In the genomic region with DNA sequence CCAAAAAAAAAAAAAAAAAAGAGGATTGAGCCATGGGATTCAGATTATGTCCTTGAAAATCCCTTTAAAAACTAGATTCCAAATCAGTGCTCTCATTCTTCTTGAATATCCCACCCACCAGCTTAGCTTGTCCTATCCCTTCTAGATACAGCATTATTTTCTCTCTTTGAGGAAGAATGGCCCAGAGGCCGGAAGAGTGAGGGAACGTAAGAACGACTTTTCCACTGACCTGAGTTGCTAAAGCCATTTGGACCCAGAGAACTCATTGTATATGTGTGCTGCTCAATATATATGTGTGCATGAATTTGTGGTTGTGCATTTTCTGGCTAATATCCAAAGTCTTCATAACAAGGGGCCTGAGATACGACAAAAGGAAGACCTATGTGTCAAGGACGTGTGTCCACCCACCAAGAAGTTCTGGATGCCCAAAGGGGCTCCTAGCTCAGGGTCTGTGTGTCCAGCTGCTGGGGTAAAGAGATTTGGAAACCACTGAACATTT, we compare ENCODE assay signal across 9 cellular contexts. TPM values are rescaled to one million over a fixed set of nuclear protein-coding genes. Genes with fewer than 3 reads are reported as not detected.
DNase-seq lines count a peak whose midpoint lies in the region; ATAC-seq lines count a peak whose summit lies in the region.
"Had no signal": no experiment of that assay in that cellular context is flagged by ENCODE, and none has a peak within 500 bp of the region (broad histone marks: within the 10 kb centered on the region; RNA-seq: fewer than 3 reads in every experiment).

No MANE protein-coding gene starts in this region.

- no peaks in the 10 kb centered on the region for H3K36me3 Mint-ChIP-seq in activated CD4-positive, alpha-beta T cell treated with anti-CD3 and anti-CD28 coated beads, Interleukin-2, amount 10 ng/mL, durations not matched to agents 24 days and 14 days (ENCODE audit: low read depth)
- no peaks in the 10 kb centered on the region for H3K36me3 Mint-ChIP-seq in activated T-helper 1 cell treated with anti-CD3 and anti-CD28 coated beads, Interleukin-12 subunit alpha, Interleukin-12 subunit beta, Interleukin-2, Interleukin-4 antibody, amounts not matched to agents 30 ng/mL and 10 ng/mL and 1 ng/mL, durations not matched to agents 14 hours and 24 hours and 36 hours (ENCODE audit: low read depth)

- peaks cover 2% of the 10 kb centered on the region for H3K27me3 Mint-ChIP-seq in activated CD4-positive, alpha-beta T cell treated with anti-CD3 and anti-CD28 coated beads, Interleukin-2, amount 10 ng/mL, durations not matched to agents 24 days and 14 days
- no peaks in the 10 kb centered on the region for H3K27me3 Mint-ChIP-seq in activated T-helper 1 cell treated with anti-CD3 and anti-CD28 coated beads, Interleukin-12 subunit alpha, Interleukin-12 subunit beta, Interleukin-2, Interleukin-4 antibody, amounts not matched to agents 30 ng/mL and 10 ng/mL and 1 ng/mL, durations not matched to agents 14 hours and 24 hours and 36 hours (ENCODE audit: insufficient read depth)
- peaks cover 13% of the 10 kb centered on the region for H3K27me3 Mint-ChIP-seq in stimulated activated naive CD8-positive, alpha-beta T cell treated with anti-CD3 and anti-CD28 coated beads, Interleukin-15, amount 100 ng/mL, for 72 hours

- no peak for ATAC-seq in stimulated activated naive CD8-positive, alpha-beta T cell treated with anti-CD3 and anti-CD28 coated beads, Interleukin-15, amount 100 ng/mL, for 72 hours
- ATAC-seq in HG03565 (IDR thresholded peaks at IDR 0.05; ENCODE audit: unreplicated experiment) = no peak

- DNase-seq in activated CD4-positive, alpha-beta T cell treated with anti-CD3 and anti-CD28 coated beads, Interleukin-2, amount 10 ng/mL, durations not matched to agents 24 days and 14 days = no peak
- DNase-seq in activated CD4-positive, alpha-beta T cell treated with anti-CD3 and anti-CD28 coated beads for 4 hours = no peak
- DNase-seq in activated T-helper 1 cell treated with anti-CD3 and anti-CD28 coated beads, Interleukin-12 subunit alpha, Interleukin-12 subunit beta, Interleukin-2, Interleukin-4 antibody, amounts not matched to agents 30 ng/mL and 10 ng/mL and 1 ng/mL, durations not matched to agents 14 hours and 24 hours and 36 hours (ENCODE audit: low spot score) = no peak
- DNase-seq in stimulated activated naive CD8-positive, alpha-beta T cell treated with anti-CD3 and anti-CD28 coated beads, Interleukin-15, amount 100 ng/mL, for 72 hours = no peak
- DNase-seq in NCI-H748 (lab: John Stamatoyannopoulos, UW; ENCODE audit: unreplicated experiment) = no peak
- no peak for DNase-seq in stimulated activated CD4-positive, alpha-beta T cell treated with anti-CD3 and anti-CD28 coated beads, Interleukin-4, amount 100 ng/mL, for 4 hours

- no peaks in the 10 kb centered on the region for H3K9me3 ChIP-seq in iPS-18c (ENCODE audit: control insufficient read depth, insufficient read depth, low read length)

- H3K4me3 ChIP-seq in iPS-18c (ENCODE audit: insufficient read depth, low read depth, low read length) = peak overlapping the region; percentile 68

- peaks cover 32% of the 10 kb centered on the region for H3K4me1 Mint-ChIP-seq in activated CD4-positive, alpha-beta T cell treated with anti-CD3 and anti-CD28 coated beads, Interleukin-2, amount 10 ng/mL, durations not matched to agents 24 days and 14 days
- H3K4me1 Mint-ChIP-seq in activated T-helper 1 cell treated with anti-CD3 and anti-CD28 coated beads, Interleukin-12 subunit alpha, Interleukin-12 subunit beta, Interleukin-2, Interleukin-4 antibody, amounts not matched to agents 30 ng/mL and 10 ng/mL and 1 ng/mL, durations not matched to agents 14 hours and 24 hours and 36 hours (ENCODE audit: low read depth) = peaks cover 34% of the 10 kb centered on the region
- peaks cover 44% of the 10 kb centered on the region for H3K4me1 Mint-ChIP-seq in stimulated activated naive CD8-positive, alpha-beta T cell treated with anti-CD3 and anti-CD28 coated beads, Interleukin-15, amount 100 ng/mL, for 72 hours

- intact Hi-C loops in activated CD4-positive, alpha-beta T cell treated with anti-CD3 and anti-CD28 coated beads, Interleukin-2, amount 10 ng/mL, durations not matched to agents 24 days and 14 days (cut with micrococcal nuclease) = loop anchor here (2.0 kb wide), 1 partner anchor 122 kb away; a partner anchor contains a TSS
- intact Hi-C loops in activated T-helper 1 cell treated with anti-CD3 and anti-CD28 coated beads, Interleukin-12 subunit alpha, Interleukin-12 subunit beta, Interleukin-2, Interleukin-4 antibody, amounts not matched to agents 30 ng/mL and 10 ng/mL and 1 ng/mL, durations not matched to agents 14 hours and 24 hours and 36 hours (cut with micrococcal nuclease) = loop anchor here (1.0 kb wide), 1 partner anchor 105 kb away; a partner anchor contains a TSS

- peak overlapping the region; percentile 89 for H3K4me3 Mint-ChIP-seq in activated CD4-positive, alpha-beta T cell treated with anti-CD3 and anti-CD28 coated beads, Interleukin-2, amount 10 ng/mL, durations not matched to agents 24 days and 14 days
- peak overlapping the region; percentile 81 for H3K4me3 Mint-ChIP-seq in activated T-helper 1 cell treated with anti-CD3 and anti-CD28 coated beads, Interleukin-12 subunit alpha, Interleukin-12 subunit beta, Interleukin-2, Interleukin-4 antibody, amounts not matched to agents 30 ng/mL and 10 ng/mL and 1 ng/mL, durations not matched to agents 14 hours and 24 hours and 36 hours
- peak overlapping the region; percentile 93 for H3K4me3 Mint-ChIP-seq in stimulated activated naive CD8-positive, alpha-beta T cell treated with anti-CD3 and anti-CD28 coated beads, Interleukin-15, amount 100 ng/mL, for 72 hours

- no peaks in the 10 kb centered on the region for H3K9me3 Mint-ChIP-seq in activated CD4-positive, alpha-beta T cell treated with anti-CD3 and anti-CD28 coated beads, Interleukin-2, amount 10 ng/mL, durations not matched to agents 24 days and 14 days
- no peaks in the 10 kb centered on the region for H3K9me3 Mint-ChIP-seq in activated T-helper 1 cell treated with anti-CD3 and anti-CD28 coated beads, Interleukin-12 subunit alpha, Interleukin-12 subunit beta, Interleukin-2, Interleukin-4 antibody, amounts not matched to agents 30 ng/mL and 10 ng/mL and 1 ng/mL, durations not matched to agents 14 hours and 24 hours and 36 hours
- H3K9me3 Mint-ChIP-seq in stimulated activated naive CD8-positive, alpha-beta T cell treated with anti-CD3 and anti-CD28 coated beads, Interleukin-15, amount 100 ng/mL, for 72 hours = no peaks in the 10 kb centered on the region

- H3K27ac Mint-ChIP-seq in activated CD4-positive, alpha-beta T cell treated with anti-CD3 and anti-CD28 coated beads, Interleukin-2, amount 10 ng/mL, durations not matched to agents 24 days and 14 days = peak overlapping the region; percentile 84
- peak overlapping the region; percentile 76 for H3K27ac Mint-ChIP-seq in activated T-helper 1 cell treated with anti-CD3 and anti-CD28 coated beads, Interleukin-12 subunit alpha, Interleukin-12 subunit beta, Interleukin-2, Interleukin-4 antibody, amounts not matched to agents 30 ng/mL and 10 ng/mL and 1 ng/mL, durations not matched to agents 14 hours and 24 hours and 36 hours
- H3K27ac Mint-ChIP-seq in stimulated activated naive CD8-positive, alpha-beta T cell treated with anti-CD3 and anti-CD28 coated beads, Interleukin-15, amount 100 ng/mL, for 72 hours = peak overlapping the region; percentile 99 to 100

RNA-seq across cellular contexts. Expression of a gene that starts 35.0 kb away (rescaled TPM):
- 0.09 and 0.17 TPM in 2 replicates for total RNA-seq in activated CD4-positive, alpha-beta T cell treated with anti-CD3 and anti-CD28 coated beads, Interleukin-2, amount 10 ng/mL, durations not matched to agents 24 days and 14 days
- total RNA-seq in activated T-helper 1 cell treated with anti-CD3 and anti-CD28 coated beads, Interleukin-12 subunit alpha, Interleukin-12 subunit beta, Interleukin-2, Interleukin-4 antibody, amounts not matched to agents 30 ng/mL and 10 ng/mL and 1 ng/mL, durations not matched to agents 14 hours and 24 hours and 36 hours = 0.15 and 0.39 TPM in 2 replicates
- total RNA-seq: activated CD8-positive, alpha-beta memory T cell treated with anti-CD3 and anti-CD28 coated beads for 36 hours had no signal
